In the genomic region with DNA sequence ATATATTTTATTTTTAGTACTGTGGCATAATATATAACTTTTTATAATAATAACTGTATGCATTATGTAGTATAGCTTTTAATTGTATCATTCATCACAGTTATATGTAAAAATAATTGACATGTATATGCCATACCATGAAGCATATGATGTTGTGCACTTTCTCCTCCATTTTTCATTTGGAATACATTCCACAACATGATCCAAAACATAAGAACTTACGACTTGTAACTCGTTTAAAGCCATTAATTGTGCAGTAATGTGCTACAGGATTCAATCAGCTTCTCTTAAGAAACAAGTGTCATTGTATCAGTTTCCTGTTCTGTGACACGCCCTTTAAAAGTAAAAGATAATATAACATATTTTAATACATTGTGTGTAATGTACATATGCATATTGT, we compare ENCODE assay signal across 17 cellular contexts. TPM values are rescaled to one million over a fixed set of nuclear protein-coding genes. Genes with fewer than 3 reads are reported as not detected.
A peak's percentile ranks its signal among the peaks of the same experiment; 100 is the strongest.
DNase-seq lines count a peak whose midpoint lies in the region; ATAC-seq, FAIRE-seq and TF ChIP-seq lines count a peak whose summit lies in the region.
"Had no signal": no experiment of that assay in that cellular context is flagged by ENCODE, and none has a peak within 500 bp of the region (broad histone marks: within the 10 kb centered on the region; RNA-seq: fewer than 3 reads in every experiment).

No MANE protein-coding gene starts in this region.

- H4K20me1 ChIP-seq in smooth muscle cell (ENCODE audit: low read depth): no peaks in the 10 kb centered on the region

- H3K9me3 ChIP-seq in smooth muscle cell (replicated peaks; ENCODE audit: low read depth): no peaks in the 10 kb centered on the region
- H3K9me3 ChIP-seq: Caco-2 had no signal

- ATAC-seq in foreskin keratinocyte (no peak), GM21717 (IDR thresholded peaks at IDR 0.05; ENCODE audit: unreplicated experiment) (no peak)
- ATAC-seq: HepG2 had no signal

- no peak for DNase-seq in smooth muscle cell (lab: John Stamatoyannopoulos, UW; ENCODE audit: unreplicated experiment)
- no peak for DNase-seq in foreskin keratinocyte
- DNase-seq in HT-29 (ENCODE audit: low spot score): no peak
- DNase-seq: CD8-positive, alpha-beta memory T cell; DND-41; GF-D8; H7 had no signal

- H3K27ac ChIP-seq in smooth muscle cell (ENCODE audit: low read depth) (no peak overlapping the region), foreskin keratinocyte (no peak overlapping the region)

- H3K27me3 Mint-ChIP-seq in brain (peaks cover 61% of the 10 kb centered on the region), nephron (ENCODE audit: low read depth) (peaks cover 91% of the 10 kb centered on the region)

- no peak for TF ChIP-seq CTCF in brain (conservative IDR thresholded peaks at IDR 0.05)
- TF ChIP-seq CTCF in nephron (IDR thresholded peaks at IDR 0.05; ENCODE audit: unreplicated experiment in 3 of 3): no peak
- no peak for TF ChIP-seq CTCF in smooth muscle cell (IDR thresholded peaks at IDR 0.05; ENCODE audit: borderline replicate concordance, insufficient read depth, poor library complexity, severe bottlenecking)
- TF ChIP-seq CTCF in foreskin keratinocyte (conservative IDR thresholded peaks at IDR 0.05): no peak

- no peak overlapping the region for H3K27ac Mint-ChIP-seq in brain
- no peak overlapping the region for H3K27ac Mint-ChIP-seq in nephron
- H3K27ac Mint-ChIP-seq: CD14-positive monocyte, GM23338 had no signal

- H3K36me3 Mint-ChIP-seq in brain (no peaks in the 10 kb centered on the region), nephron (ENCODE audit: low read depth) (no peaks in the 10 kb centered on the region)
- H3K36me3 Mint-ChIP-seq: CD8-positive, alpha-beta memory T cell had no signal

- H3K4me3 Mint-ChIP-seq in brain: peak overlapping the region in 4 of 5 experiments; percentile 33 to 74 (median 55)
- H3K4me3 Mint-ChIP-seq in nephron: peak overlapping the region in 2 of 3 experiments; percentile 37 to 51

- peaks cover 0 to 6% (median 0%) of the 10 kb centered on the region in 5 experiments for H3K9me3 Mint-ChIP-seq in brain
- H3K9me3 Mint-ChIP-seq in nephron: no peaks in the 10 kb centered on the region
- H3K9me3 Mint-ChIP-seq: GM23338 had no signal

- H3K79me2 ChIP-seq in smooth muscle cell (ENCODE audit: low read depth): peaks cover 14% of the 10 kb centered on the region

- H3K36me3 ChIP-seq in smooth muscle cell (ENCODE audit: low read depth): no peaks in the 10 kb centered on the region

- peak overlapping the region; percentile 29 for H3K4me3 ChIP-seq in smooth muscle cell

- H3F3A ChIP-seq in smooth muscle cell (ENCODE audit: low read depth): no peaks in the 10 kb centered on the region

- WGBS in smooth muscle cell (ENCODE audit: low lambda C conversion rate): 89% methylated on average over 3 of the region's 3 CpGs

- no peak overlapping the region for H3K9ac ChIP-seq in smooth muscle cell (ENCODE audit: low read depth)

- no peak overlapping the region for H2AFZ ChIP-seq in smooth muscle cell (ENCODE audit: low read depth)

- H3K4me1 Mint-ChIP-seq in brain (peaks cover 20% of the 10 kb centered on the region), nephron (peaks cover 13% of the 10 kb centered on the region)

- FAIRE-seq in G401.6 (lab: Jason Lieb, UNC): peak; percentile 36
- FAIRE-seq: HepG2, HTR-8/SVneo had no signal

- peak overlapping the region; percentile 96 for H3K4me2 ChIP-seq in smooth muscle cell

- peaks cover 50% of the 10 kb centered on the region for H3K27me3 ChIP-seq in smooth muscle cell (ENCODE audit: low read depth)
- H3K27me3 ChIP-seq in foreskin keratinocyte: peaks cover 92% of the 10 kb centered on the region

- H3K4me1 ChIP-seq in smooth muscle cell (ENCODE audit: low read depth): peaks cover 8% of the 10 kb centered on the region
- H3K4me1 ChIP-seq in foreskin keratinocyte: no peaks in the 10 kb centered on the region

RNA-seq across cellular contexts. Expression of a gene that starts 2.2 kb away (rescaled TPM):
- polyA plus RNA-seq in brain (ENCODE audit: insufficient read depth, low read depth, low replicate concordance): 1.1 TPM
- total RNA-seq in smooth muscle cell: 10.2 and 11.7 TPM in 2 replicates
- polyA plus RNA-seq in smooth muscle cell: 14.9 and 17.5 TPM in 2 replicates
- not detected in 2 replicates for total RNA-seq in foreskin keratinocyte
- polyA plus RNA-seq in foreskin keratinocyte: not detected in 2 replicates
- not detected in 2 replicates for total RNA-seq in HT-29 (2014; rRNA removed; shearing (Covaris generic))
- total RNA-seq: A673; CD8-positive, alpha-beta memory T cell had no signal
- polyA plus RNA-seq: CD14-positive monocyte; CD8-positive, alpha-beta memory T cell had no signal

Comparison
In these comparisons a context has a peak if more than half of its experiments do, and no peak if none do; other contexts are left out.
1. RNA of a gene that starts 2.2 kb away (total RNA-seq): 10.2 to 11.7 TPM in smooth muscle cell; not detected in HT-29 and not detected in foreskin keratinocyte; every median in the first group is over 10 times any median in the second.